In genomic region chr1:46303872-46304326, GRCh38 we compare ENCODE assay signal across 8 cellular contexts. TPM values are rescaled to one million over a fixed set of nuclear protein-coding genes. Genes with fewer than 3 reads are reported as not detected.
A peak's percentile ranks its signal among the peaks of the same experiment; 100 is the strongest.
DNase-seq lines count a peak whose midpoint lies in the region; ATAC-seq and TF ChIP-seq lines count a peak whose summit lies in the region.

No MANE protein-coding gene starts in this region.

- no peaks in the 10 kb centered on the region for H3K9me3 Mint-ChIP-seq in activated CD8-positive, alpha-beta memory T cell treated with anti-CD3 and anti-CD28 coated beads, Interleukin-2, amount 10 ng/mL, durations not matched to agents 7 days and 5 days (ENCODE audit: low read depth)
- H3K9me3 Mint-ChIP-seq in activated naive CD8-positive, alpha-beta T cell treated with anti-CD3 and anti-CD28 coated beads, Interleukin-2, amount 50 U/mL, for 24 hours = no peaks in the 10 kb centered on the region

- H3K36me3 Mint-ChIP-seq in activated CD8-positive, alpha-beta memory T cell treated with anti-CD3 and anti-CD28 coated beads, Interleukin-2, amount 10 ng/mL, durations not matched to agents 7 days and 5 days = peaks cover 11% of the 10 kb centered on the region
- H3K36me3 Mint-ChIP-seq in activated naive CD8-positive, alpha-beta T cell treated with anti-CD3 and anti-CD28 coated beads, Interleukin-2, amount 50 U/mL, for 24 hours (ENCODE audit: low read depth) = peaks cover 38% of the 10 kb centered on the region

- H3K4me3 Mint-ChIP-seq in activated CD8-positive, alpha-beta memory T cell treated with anti-CD3 and anti-CD28 coated beads, Interleukin-2, amount 10 ng/mL, durations not matched to agents 7 days and 5 days = peak overlapping the region; percentile 100
- peak overlapping the region; percentile 96 for H3K4me3 Mint-ChIP-seq in activated naive CD8-positive, alpha-beta T cell treated with anti-CD3 and anti-CD28 coated beads, Interleukin-2, amount 50 U/mL, for 24 hours

- H3K4me3 ChIP-seq in thyroid gland (replicated peaks in 1 of 3) = peak overlapping the region; percentile 28 to 100 (median 86)

- H3K27ac ChIP-seq in thyroid gland = peak overlapping the region; percentile 98 to 100 (median 99)

- intact Hi-C loops in thyroid gland (cut with DNase I) = loop anchor here (5.0 to 10.0 kb wide), 2 partner anchors 38 to 59 kb away; partner anchors contain the start of genes NSUN4 and RAD54L

- peaks cover 53% of the 10 kb centered on the region for H3K4me1 Mint-ChIP-seq in activated CD8-positive, alpha-beta memory T cell treated with anti-CD3 and anti-CD28 coated beads, Interleukin-2, amount 10 ng/mL, durations not matched to agents 7 days and 5 days
- peaks cover 53% of the 10 kb centered on the region for H3K4me1 Mint-ChIP-seq in activated naive CD8-positive, alpha-beta T cell treated with anti-CD3 and anti-CD28 coated beads, Interleukin-2, amount 50 U/mL, for 24 hours

- CTCF ChIA-PET in activated CD8-positive, alpha-beta memory T cell treated with anti-CD3 and anti-CD28 coated beads, Interleukin-2, amount 10 ng/mL, durations not matched to agents 7 days and 5 days (lab: Charles Lee) = interaction anchor here (0.6 to 2.6 kb wide), 5 partner anchors 37 to 59 kb away, joined by 3 to 26 read pairs (median 3); partner anchors contain the start of genes NSUN4 and RAD54L

- H3K27me3 ChIP-seq in thyroid gland = no peaks in the 10 kb centered on the region

- peaks cover 39 to 41% of the 10 kb centered on the region in 2 donors for H3K4me1 ChIP-seq in thyroid gland

- no peak for TF ChIP-seq POLR2A in thyroid gland (IDR thresholded peaks at IDR 0.05)

- H3K9me3 ChIP-seq in thyroid gland = no peaks in the 10 kb centered on the region

- no peak for DNase-seq in activated CD8-positive, alpha-beta memory T cell treated with anti-CD3 and anti-CD28 coated beads, Interleukin-2, amount 10 ng/mL, durations not matched to agents 7 days and 5 days
- no peak for DNase-seq in activated CD8-positive, alpha-beta memory T cell treated with anti-CD3 and anti-CD28 coated beads, Interleukin-2, amount 50 U/mL, for 4 hours
- DNase-seq in activated naive CD8-positive, alpha-beta T cell treated with anti-CD3 and anti-CD28 coated beads, Interleukin-2, amount 50 U/mL, for 24 hours = no peak
- DNase-seq in left kidney (ENCODE audit: low read depth, low spot score) = peak; percentile 41
- DNase-seq in thyroid gland = no peak
- DNase-seq in central memory CD4-positive, alpha-beta T cell = no peak
- DNase-seq in NCI-H446 (lab: John Stamatoyannopoulos, UW) = no peak

- TF ChIP-seq CTCF in thyroid gland (IDR thresholded peaks at IDR 0.05) = no peak

- 1 to 2% methylated on average over 10 to 14 of the region's 14 CpGs for WGBS in thyroid gland, 2 donors

- ATAC-seq in activated CD8-positive, alpha-beta memory T cell treated with anti-CD3 and anti-CD28 coated beads, Interleukin-2, amount 10 ng/mL, durations not matched to agents 7 days and 5 days = no peak
- ATAC-seq in activated naive CD8-positive, alpha-beta T cell treated with anti-CD3 and anti-CD28 coated beads, Interleukin-2, amount 50 U/mL, for 24 hours = peak; percentile 11
- no peak for ATAC-seq in HG02884 (IDR thresholded peaks at IDR 0.05; ENCODE audit: unreplicated experiment)

- no peaks in the 10 kb centered on the region for H3K27me3 Mint-ChIP-seq in activated CD8-positive, alpha-beta memory T cell treated with anti-CD3 and anti-CD28 coated beads, Interleukin-2, amount 10 ng/mL, durations not matched to agents 7 days and 5 days
- H3K27me3 Mint-ChIP-seq in activated naive CD8-positive, alpha-beta T cell treated with anti-CD3 and anti-CD28 coated beads, Interleukin-2, amount 50 U/mL, for 24 hours = no peaks in the 10 kb centered on the region

- peak overlapping the region; percentile 98 for H3K27ac Mint-ChIP-seq in activated CD8-positive, alpha-beta memory T cell treated with anti-CD3 and anti-CD28 coated beads, Interleukin-2, amount 10 ng/mL, durations not matched to agents 7 days and 5 days
- H3K27ac Mint-ChIP-seq in activated naive CD8-positive, alpha-beta T cell treated with anti-CD3 and anti-CD28 coated beads, Interleukin-2, amount 50 U/mL, for 24 hours = peak overlapping the region; percentile 99

- no peaks in the 10 kb centered on the region for H3K36me3 ChIP-seq in thyroid gland

RNA-seq across cellular contexts. Expression of gene UQCRH, which starts 0.4 kb away (rescaled TPM):
- 100 to 1,000 TPM; 279 to 302 TPM for total RNA-seq in activated CD8-positive, alpha-beta memory T cell treated with anti-CD3 and anti-CD28 coated beads, Interleukin-2, amount 10 ng/mL, durations not matched to agents 7 days and 5 days
- 100 to 1,000 TPM; 122 to 367 (median 267) TPM for total RNA-seq in thyroid gland

RNA-seq across cellular contexts. Expression of gene LRRC41, which starts 0.5 kb away (rescaled TPM):
- total RNA-seq in activated CD8-positive, alpha-beta memory T cell treated with anti-CD3 and anti-CD28 coated beads, Interleukin-2, amount 10 ng/mL, durations not matched to agents 7 days and 5 days = 10 to 100 TPM; 33.4 to 44.7 TPM
- 100 to 1,000 TPM in 2 of 4 donors, 10 to 100 TPM in 2; 73.5 to 111 (median 99.4) TPM for total RNA-seq in thyroid gland

RNA-seq across cellular contexts. Expression of gene NSUN4, which starts 36.7 kb away (rescaled TPM):
- 10 to 100 TPM; 20.6 to 26.7 TPM for total RNA-seq in activated CD8-positive, alpha-beta memory T cell treated with anti-CD3 and anti-CD28 coated beads, Interleukin-2, amount 10 ng/mL, durations not matched to agents 7 days and 5 days
- total RNA-seq in thyroid gland = 10 to 100 TPM; 23.4 to 40.0 (median 34.9) TPM

RNA-seq across cellular contexts. Expression of gene RAD54L, which starts 56.3 kb away (rescaled TPM):
- total RNA-seq in activated CD8-positive, alpha-beta memory T cell treated with anti-CD3 and anti-CD28 coated beads, Interleukin-2, amount 10 ng/mL, durations not matched to agents 7 days and 5 days = 10 to 100 TPM; 57.2 to 85.3 TPM
- 1 to 10 TPM in 1 of 4 donors, under 1 TPM in 3; 0.27 to 1.7 (median 0.61) TPM for total RNA-seq in thyroid gland
